ENCODE assay signal across 10 cellular contexts in genomic region chr19:19040417-19040816, GRCh38. TPM values are rescaled to one million over a fixed set of nuclear protein-coding genes. Genes with fewer than 3 reads are reported as not detected.
A peak's percentile ranks its signal among the peaks of the same experiment; 100 is the strongest.
DNase-seq lines count a peak whose midpoint lies in the region; ATAC-seq and TF ChIP-seq lines count a peak whose summit lies in the region.
"Had no signal": no experiment of that assay in that cellular context is flagged by ENCODE, and none has a peak within 500 bp of the region (broad histone marks: within the 10 kb centered on the region; RNA-seq: fewer than 3 reads in every experiment).

No MANE protein-coding gene starts in this region.

- H3K9me3 ChIP-seq in SU-DHL-6 (ENCODE audit: insufficient read depth, low read length): no peaks in the 10 kb centered on the region

- peak; percentile 64 to 65 for ATAC-seq in left cardiac atrium
- ATAC-seq in stimulated activated effector memory CD8-positive, alpha-beta T cell treated with anti-CD3 and anti-CD28 coated beads, Interleukin-12 subunit alpha, Interleukin-12 subunit beta, amount 100 ng/mL, for 72 hours: no peak

- peak; percentile 72 for DNase-seq in GM04503 (ENCODE audit: low read depth)
- peak; percentile 72 for DNase-seq in left cardiac atrium
- DNase-seq in stimulated activated effector memory CD8-positive, alpha-beta T cell treated with anti-CD3 and anti-CD28 coated beads, Interleukin-12 subunit alpha, Interleukin-12 subunit beta, amount 100 ng/mL, for 72 hours (ENCODE audit: low spot score in 2 of 2): no peak
- DNase-seq in NCI-H1092 treated with DMSO at 0.1 percent for 48 hours (lab: John Stamatoyannopoulos, UW): no peak
- DNase-seq in glutamatergic neuron: no peak
- no peak for DNase-seq in G401 (ENCODE audit: low spot score)
- DNase-seq: activated T-cell treated with anti-CD3 and anti-CD28 coated beads, Interleukin-2, amount 50 U/mL, for 48 hours; hypothalamus had no signal

- no peak overlapping the region for H3K4me2 ChIP-seq in SU-DHL-6 (ENCODE audit: low read depth, low read length, poor library complexity, severe bottlenecking)

- H2AFZ ChIP-seq in SU-DHL-6 (ENCODE audit: low read depth, low read length, severe bottlenecking): no peak overlapping the region

- H3K79me2 ChIP-seq in SU-DHL-6 (ENCODE audit: insufficient read depth, low read length): peaks cover 73% of the 10 kb centered on the region

- TF ChIP-seq CTCF in SU-DHL-6 (IDR thresholded peaks at IDR 0.05; ENCODE audit: insufficient read depth, low read length, poor library complexity, severe bottlenecking): no peak
- no peak for TF ChIP-seq CTCF in glutamatergic neuron (IDR thresholded peaks at IDR 0.05; ENCODE audit: partially characterized antibody, unreplicated experiment)

- H4K20me1 ChIP-seq in SU-DHL-6 (ENCODE audit: low read depth, low read length): no peaks in the 10 kb centered on the region

- H3K36me3 Mint-ChIP-seq in stimulated activated effector memory CD8-positive, alpha-beta T cell treated with anti-CD3 and anti-CD28 coated beads, Interleukin-12 subunit alpha, Interleukin-12 subunit beta, amount 100 ng/mL, for 72 hours: peaks cover 38% of the 10 kb centered on the region
- no peaks in the 10 kb centered on the region for H3K36me3 Mint-ChIP-seq in glutamatergic neuron (ENCODE audit: unreplicated experiment)

- peaks cover 9% of the 10 kb centered on the region for H3K36me3 ChIP-seq in SU-DHL-6 (ENCODE audit: low read length)

- no peaks in the 10 kb centered on the region for H3K9me2 ChIP-seq in SU-DHL-6 (replicated peaks; ENCODE audit: insufficient read depth, low read length)

- H3K4me3 ChIP-seq in SU-DHL-6 (ENCODE audit: insufficient read depth, low read length, poor library complexity, severe bottlenecking): no peak overlapping the region

- 0 out of 2 replicates have a peak overlapping the region, but pooled peaks have one; percentile 33 for H3K27ac ChIP-seq in SU-DHL-6 (ENCODE audit: low read depth, low read length)

- H3K27ac Mint-ChIP-seq in stimulated activated effector memory CD8-positive, alpha-beta T cell treated with anti-CD3 and anti-CD28 coated beads, Interleukin-12 subunit alpha, Interleukin-12 subunit beta, amount 100 ng/mL, for 72 hours: peak overlapping the region; percentile 91
- H3K27ac Mint-ChIP-seq in glutamatergic neuron (ENCODE audit: unreplicated experiment): no peak overlapping the region

- H3K4me3 Mint-ChIP-seq in stimulated activated effector memory CD8-positive, alpha-beta T cell treated with anti-CD3 and anti-CD28 coated beads, Interleukin-12 subunit alpha, Interleukin-12 subunit beta, amount 100 ng/mL, for 72 hours: peak overlapping the region; percentile 0
- no peak overlapping the region for H3K4me3 Mint-ChIP-seq in glutamatergic neuron (ENCODE audit: unreplicated experiment)
- H3K4me3 Mint-ChIP-seq: stimulated activated naive CD8-positive, alpha-beta T cell treated with anti-CD3 and anti-CD28 coated beads, Interleukin-15, Interleukin-2, amounts not matched to agents 100 ng/mL and 50 ng/mL, for 24 hours had no signal

- no peaks in the 10 kb centered on the region for H3K9me3 Mint-ChIP-seq in stimulated activated effector memory CD8-positive, alpha-beta T cell treated with anti-CD3 and anti-CD28 coated beads, Interleukin-12 subunit alpha, Interleukin-12 subunit beta, amount 100 ng/mL, for 72 hours
- no peaks in the 10 kb centered on the region for H3K9me3 Mint-ChIP-seq in glutamatergic neuron (ENCODE audit: unreplicated experiment)
- H3K9me3 Mint-ChIP-seq: stimulated activated naive CD8-positive, alpha-beta T cell treated with anti-CD3 and anti-CD28 coated beads, Interleukin-15, Interleukin-2, amounts not matched to agents 100 ng/mL and 50 ng/mL, for 24 hours had no signal

- H3K9ac ChIP-seq in SU-DHL-6 (ENCODE audit: low read length): no peak overlapping the region

- in situ Hi-C loops in G401 (cut with HindIII; ENCODE audit: low sequenced_read_pairs): no loop called here

- no peaks in the 10 kb centered on the region for H3K27me3 ChIP-seq in SU-DHL-6 (ENCODE audit: low read length)

- H3K4me1 Mint-ChIP-seq in stimulated activated effector memory CD8-positive, alpha-beta T cell treated with anti-CD3 and anti-CD28 coated beads, Interleukin-12 subunit alpha, Interleukin-12 subunit beta, amount 100 ng/mL, for 72 hours: peaks cover 22% of the 10 kb centered on the region
- H3K4me1 Mint-ChIP-seq in glutamatergic neuron (ENCODE audit: low read depth, unreplicated experiment): no peaks in the 10 kb centered on the region

- H3K27me3 Mint-ChIP-seq in glutamatergic neuron (ENCODE audit: unreplicated experiment): no peaks in the 10 kb centered on the region
- H3K27me3 Mint-ChIP-seq: stimulated activated naive CD8-positive, alpha-beta T cell treated with anti-CD3 and anti-CD28 coated beads, Interleukin-15, Interleukin-2, amounts not matched to agents 100 ng/mL and 50 ng/mL, for 24 hours had no signal

- intact Hi-C loops in left cardiac atrium (cut with DNase I): no loop called here

- H3F3A ChIP-seq in SU-DHL-6 (ENCODE audit: insufficient read depth): peaks cover 5% of the 10 kb centered on the region

RNA-seq across cellular contexts. Expression of gene ARMC6, which starts 7.0 kb away (rescaled TPM):
- total RNA-seq in left cardiac atrium (10 to 100 TPM; 12.9 to 16.9 TPM), glutamatergic neuron (ENCODE audit: unreplicated experiment) (32.8 TPM)
- 86.0 and 90.0 TPM in 2 replicates for total RNA-seq in G401 (2014; rRNA removed; shearing (Covaris generic))

RNA-seq across cellular contexts. Expression of gene SUGP2, which starts 7.1 kb away (rescaled TPM):
- total RNA-seq in left cardiac atrium (10 to 100 TPM; 59.7 to 63.7 TPM), glutamatergic neuron (ENCODE audit: unreplicated experiment) (201 TPM)
- total RNA-seq in G401 (2014; rRNA removed; shearing (Covaris generic)): 37.5 and 62.9 TPM in 2 replicates

RNA-seq across cellular contexts. Expression of gene SLC25A42, which starts 23.4 kb away (rescaled TPM):
- total RNA-seq in left cardiac atrium (10 to 100 TPM; 13.9 to 15.2 TPM), glutamatergic neuron (ENCODE audit: unreplicated experiment) (14.2 TPM)
- 2.3 and 3.0 TPM in 2 replicates for total RNA-seq in G401 (2014; rRNA removed; shearing (Covaris generic))

Comparison
In these comparisons a context has a peak if more than half of its experiments do, and no peak if none do; other contexts are left out.
1. DNase-seq: peak in GM04503 (single experiment) and left cardiac atrium (single experiment); none in stimulated activated effector memory CD8-positive, alpha-beta T cell treated with anti-CD3 and anti-CD28 coated beads, Interleukin-12 subunit alpha, Interleukin-12 subunit beta, amount 100 ng/mL, for 72 hours (0 of 2), NCI-H1092 treated with DMSO at 0.1 percent for 48 hours (single experiment), glutamatergic neuron (single experiment) and G401 (single experiment).